1 cellular context compared by ENCODE assay signal in the genomic region with DNA sequence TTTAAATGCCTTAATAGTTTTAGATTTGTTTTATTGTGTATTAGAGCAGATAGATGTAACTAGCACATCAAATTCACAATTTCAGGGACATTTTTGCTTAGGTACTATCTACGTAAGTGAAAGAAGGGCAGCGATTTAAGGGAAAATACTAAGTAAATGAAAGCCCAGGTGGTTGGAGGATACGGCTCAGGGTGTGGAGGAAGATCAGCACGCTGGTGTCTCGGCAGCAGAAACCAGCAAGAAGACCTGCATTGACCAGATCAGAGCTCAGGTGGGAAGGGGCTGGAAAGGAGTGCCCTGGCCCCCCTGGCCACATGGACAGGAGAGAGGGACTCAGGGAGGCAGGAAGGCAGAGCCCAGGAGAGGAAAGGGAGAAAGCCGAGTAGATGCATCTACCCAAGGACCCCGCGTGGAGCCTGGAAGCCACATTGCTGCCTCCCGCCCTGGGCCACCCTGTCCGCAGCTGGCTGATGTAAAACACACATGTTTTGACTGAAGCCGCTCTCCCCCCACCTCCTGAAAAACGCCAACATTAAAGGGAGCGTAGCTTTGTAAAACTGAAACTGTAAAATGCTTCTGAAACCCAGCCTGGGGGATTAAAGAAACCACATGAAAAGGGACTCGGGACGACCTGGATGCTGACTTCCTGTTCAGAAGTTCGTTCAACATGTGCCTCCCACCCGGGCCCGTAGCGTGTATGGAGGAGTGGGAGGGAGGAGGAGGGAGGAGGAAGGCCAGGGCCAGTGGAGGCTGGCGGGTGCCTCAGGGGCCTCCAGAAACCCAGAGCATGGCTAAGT.
TF ChIP-seq lines count a peak whose summit lies in the region.

No MANE protein-coding gene starts in this region.

TF ChIP-seq in GM12878, 131 proteins besides CTCF, POLR2A, EP300 and RAD21 (continued from another document and continues in another):
- TF ChIP-seq, protein P1, sequence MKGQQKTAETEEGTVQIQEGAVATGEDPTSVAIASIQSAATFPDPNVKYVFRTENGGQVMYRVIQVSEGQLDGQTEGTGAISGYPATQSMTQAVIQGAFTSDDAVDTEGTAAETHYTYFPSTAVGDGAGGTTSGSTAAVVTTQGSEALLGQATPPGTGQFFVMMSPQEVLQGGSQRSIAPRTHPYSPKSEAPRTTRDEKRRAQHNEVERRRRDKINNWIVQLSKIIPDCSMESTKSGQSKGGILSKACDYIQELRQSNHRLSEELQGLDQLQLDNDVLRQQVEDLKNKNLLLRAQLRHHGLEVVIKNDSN (IDR thresholded peaks at IDR 0.05; ENCODE audit: borderline replicate concordance, extremely low read length, insufficient read depth, low read depth, low read length) = no peak
- TF ChIP-seq CBFB (IDR thresholded peaks at IDR 0.05; ENCODE audit: low read depth) = peak; percentile 89
- TF ChIP-seq MTA2 (IDR thresholded peaks at IDR 0.05; ENCODE audit: low read depth) = peak; percentile 76; the same call in 1 of the 2 replicates
- no peak for TF ChIP-seq RCOR1 (conservative IDR thresholded peaks at IDR 0.05; ENCODE audit: low read depth, low read length)
- TF ChIP-seq POU2F2 (IDR thresholded peaks at IDR 0.05; ENCODE audit: borderline replicate concordance, low read depth, low read length) = peak; percentile 51; the same call in 1 of the 3 replicates
- TF ChIP-seq ZNF217 (IDR thresholded peaks at IDR 0.05) = peak; percentile 81; the same call in 1 of the 2 replicates
- no peak for TF ChIP-seq NFYA (IDR thresholded peaks at IDR 0.05; ENCODE audit: borderline replicate concordance, low read depth, low read length)
- no peak for TF ChIP-seq HDGF (IDR thresholded peaks at IDR 0.05)
- TF ChIP-seq, protein P2, sequence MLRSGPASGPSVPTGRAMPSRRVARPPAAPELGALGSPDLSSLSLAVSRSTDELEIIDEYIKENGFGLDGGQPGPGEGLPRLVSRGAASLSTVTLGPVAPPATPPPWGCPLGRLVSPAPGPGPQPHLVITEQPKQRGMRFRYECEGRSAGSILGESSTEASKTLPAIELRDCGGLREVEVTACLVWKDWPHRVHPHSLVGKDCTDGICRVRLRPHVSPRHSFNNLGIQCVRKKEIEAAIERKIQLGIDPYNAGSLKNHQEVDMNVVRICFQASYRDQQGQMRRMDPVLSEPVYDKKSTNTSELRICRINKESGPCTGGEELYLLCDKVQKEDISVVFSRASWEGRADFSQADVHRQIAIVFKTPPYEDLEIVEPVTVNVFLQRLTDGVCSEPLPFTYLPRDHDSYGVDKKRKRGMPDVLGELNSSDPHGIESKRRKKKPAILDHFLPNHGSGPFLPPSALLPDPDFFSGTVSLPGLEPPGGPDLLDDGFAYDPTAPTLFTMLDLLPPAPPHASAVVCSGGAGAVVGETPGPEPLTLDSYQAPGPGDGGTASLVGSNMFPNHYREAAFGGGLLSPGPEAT (IDR thresholded peaks at IDR 0.05; ENCODE audit: low read depth) = peak; percentile 94
- TF ChIP-seq, protein P3, sequence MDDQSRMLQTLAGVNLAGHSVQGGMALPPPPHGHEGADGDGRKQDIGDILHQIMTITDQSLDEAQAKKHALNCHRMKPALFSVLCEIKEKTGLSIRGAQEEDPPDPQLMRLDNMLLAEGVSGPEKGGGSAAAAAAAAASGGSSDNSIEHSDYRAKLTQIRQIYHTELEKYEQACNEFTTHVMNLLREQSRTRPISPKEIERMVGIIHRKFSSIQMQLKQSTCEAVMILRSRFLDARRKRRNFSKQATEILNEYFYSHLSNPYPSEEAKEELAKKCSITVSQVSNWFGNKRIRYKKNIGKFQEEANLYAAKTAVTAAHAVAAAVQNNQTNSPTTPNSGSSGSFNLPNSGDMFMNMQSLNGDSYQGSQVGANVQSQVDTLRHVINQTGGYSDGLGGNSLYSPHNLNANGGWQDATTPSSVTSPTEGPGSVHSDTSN (IDR thresholded peaks at IDR 0.05; ENCODE audit: insufficient replicate concordance, low read depth, low read length) = no peak
- TF ChIP-seq HDAC2 (IDR thresholded peaks at IDR 0.05) = no peak
- 0 out of 2 replicates have a peak, but pooled peaks have one; percentile 78 for TF ChIP-seq CHD4 (IDR thresholded peaks at IDR 0.05)
- TF ChIP-seq NR2F1 (conservative IDR thresholded peaks at IDR 0.05) = peak; percentile 84
- peak; percentile 52; the same call in 1 of the 2 replicates for TF ChIP-seq ATF7 (IDR thresholded peaks at IDR 0.05; ENCODE audit: low read depth)
- TF ChIP-seq TCF3 (IDR thresholded peaks at IDR 0.05; ENCODE audit: borderline replicate concordance, insufficient read depth, low read depth, low read length) = peak; percentile 46; the same call in 1 of the 2 replicates
- TF ChIP-seq, protein P4, sequence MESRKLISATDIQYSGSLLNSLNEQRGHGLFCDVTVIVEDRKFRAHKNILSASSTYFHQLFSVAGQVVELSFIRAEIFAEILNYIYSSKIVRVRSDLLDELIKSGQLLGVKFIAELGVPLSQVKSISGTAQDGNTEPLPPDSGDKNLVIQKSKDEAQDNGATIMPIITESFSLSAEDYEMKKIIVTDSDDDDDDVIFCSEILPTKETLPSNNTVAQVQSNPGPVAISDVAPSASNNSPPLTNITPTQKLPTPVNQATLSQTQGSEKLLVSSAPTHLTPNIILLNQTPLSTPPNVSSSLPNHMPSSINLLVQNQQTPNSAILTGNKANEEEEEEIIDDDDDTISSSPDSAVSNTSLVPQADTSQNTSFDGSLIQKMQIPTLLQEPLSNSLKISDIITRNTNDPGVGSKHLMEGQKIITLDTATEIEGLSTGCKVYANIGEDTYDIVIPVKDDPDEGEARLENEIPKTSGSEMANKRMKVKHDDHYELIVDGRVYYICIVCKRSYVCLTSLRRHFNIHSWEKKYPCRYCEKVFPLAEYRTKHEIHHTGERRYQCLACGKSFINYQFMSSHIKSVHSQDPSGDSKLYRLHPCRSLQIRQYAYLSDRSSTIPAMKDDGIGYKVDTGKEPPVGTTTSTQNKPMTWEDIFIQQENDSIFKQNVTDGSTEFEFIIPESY (IDR thresholded peaks at IDR 0.05) = no peak
- TF ChIP-seq CREB1 (IDR thresholded peaks at IDR 0.05; ENCODE audit: low read depth) = peak; percentile 59
- TF ChIP-seq, protein P5, sequence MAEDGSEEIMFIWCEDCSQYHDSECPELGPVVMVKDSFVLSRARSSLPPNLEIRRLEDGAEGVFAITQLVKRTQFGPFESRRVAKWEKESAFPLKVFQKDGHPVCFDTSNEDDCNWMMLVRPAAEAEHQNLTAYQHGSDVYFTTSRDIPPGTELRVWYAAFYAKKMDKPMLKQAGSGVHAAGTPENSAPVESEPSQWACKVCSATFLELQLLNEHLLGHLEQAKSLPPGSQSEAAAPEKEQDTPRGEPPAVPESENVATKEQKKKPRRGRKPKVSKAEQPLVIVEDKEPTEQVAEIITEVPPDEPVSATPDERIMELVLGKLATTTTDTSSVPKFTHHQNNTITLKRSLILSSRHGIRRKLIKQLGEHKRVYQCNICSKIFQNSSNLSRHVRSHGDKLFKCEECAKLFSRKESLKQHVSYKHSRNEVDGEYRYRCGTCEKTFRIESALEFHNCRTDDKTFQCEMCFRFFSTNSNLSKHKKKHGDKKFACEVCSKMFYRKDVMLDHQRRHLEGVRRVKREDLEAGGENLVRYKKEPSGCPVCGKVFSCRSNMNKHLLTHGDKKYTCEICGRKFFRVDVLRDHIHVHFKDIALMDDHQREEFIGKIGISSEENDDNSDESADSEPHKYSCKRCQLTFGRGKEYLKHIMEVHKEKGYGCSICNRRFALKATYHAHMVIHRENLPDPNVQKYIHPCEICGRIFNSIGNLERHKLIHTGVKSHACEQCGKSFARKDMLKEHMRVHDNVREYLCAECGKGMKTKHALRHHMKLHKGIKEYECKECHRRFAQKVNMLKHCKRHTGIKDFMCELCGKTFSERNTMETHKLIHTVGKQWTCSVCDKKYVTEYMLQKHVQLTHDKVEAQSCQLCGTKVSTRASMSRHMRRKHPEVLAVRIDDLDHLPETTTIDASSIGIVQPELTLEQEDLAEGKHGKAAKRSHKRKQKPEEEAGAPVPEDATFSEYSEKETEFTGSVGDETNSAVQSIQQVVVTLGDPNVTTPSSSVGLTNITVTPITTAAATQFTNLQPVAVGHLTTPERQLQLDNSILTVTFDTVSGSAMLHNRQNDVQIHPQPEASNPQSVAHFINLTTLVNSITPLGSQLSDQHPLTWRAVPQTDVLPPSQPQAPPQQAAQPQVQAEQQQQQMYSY (CRISPR knock-in tag; IDR thresholded peaks at IDR 0.05) = no peak
- TF ChIP-seq IKZF1 (conservative IDR thresholded peaks at IDR 0.05) = peak; percentile 99
- peak; percentile 100 for TF ChIP-seq EED (IDR thresholded peaks at IDR 0.05; ENCODE audit: low read depth)
- no peak; the same call in 1 of the 2 replicates for TF ChIP-seq SMC3 (IDR thresholded peaks at IDR 0.05; ENCODE audit: borderline replicate concordance, low read length)
- peak; percentile 83; the same call in 1 of the 2 replicates for TF ChIP-seq FOXM1 (IDR thresholded peaks at IDR 0.05; ENCODE audit: low read depth, low read length)
- TF ChIP-seq MYC (IDR thresholded peaks at IDR 0.05; ENCODE audit: insufficient read depth, insufficient read length, insufficient replicate concordance, low read length, severe bottlenecking) = peak; percentile 50
- peak; percentile 61 for TF ChIP-seq TCF12 (IDR thresholded peaks at IDR 0.05; ENCODE audit: low read depth, low read length)
- TF ChIP-seq, protein P6, sequence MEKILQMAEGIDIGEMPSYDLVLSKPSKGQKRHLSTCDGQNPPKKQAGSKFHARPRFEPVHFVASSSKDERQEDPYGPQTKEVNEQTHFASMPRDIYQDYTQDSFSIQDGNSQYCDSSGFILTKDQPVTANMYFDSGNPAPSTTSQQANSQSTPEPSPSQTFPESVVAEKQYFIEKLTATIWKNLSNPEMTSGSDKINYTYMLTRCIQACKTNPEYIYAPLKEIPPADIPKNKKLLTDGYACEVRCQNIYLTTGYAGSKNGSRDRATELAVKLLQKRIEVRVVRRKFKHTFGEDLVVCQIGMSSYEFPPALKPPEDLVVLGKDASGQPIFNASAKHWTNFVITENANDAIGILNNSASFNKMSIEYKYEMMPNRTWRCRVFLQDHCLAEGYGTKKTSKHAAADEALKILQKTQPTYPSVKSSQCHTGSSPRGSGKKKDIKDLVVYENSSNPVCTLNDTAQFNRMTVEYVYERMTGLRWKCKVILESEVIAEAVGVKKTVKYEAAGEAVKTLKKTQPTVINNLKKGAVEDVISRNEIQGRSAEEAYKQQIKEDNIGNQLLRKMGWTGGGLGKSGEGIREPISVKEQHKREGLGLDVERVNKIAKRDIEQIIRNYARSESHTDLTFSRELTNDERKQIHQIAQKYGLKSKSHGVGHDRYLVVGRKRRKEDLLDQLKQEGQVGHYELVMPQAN (conservative IDR thresholded peaks at IDR 0.05) = 0 out of 2 replicates have a peak, but pooled peaks have one; percentile 19
- peak; percentile 89 to 92 for TF ChIP-seq BHLHE40 (IDR thresholded peaks at IDR 0.05; ENCODE audit: borderline replicate concordance in 1 of 2, low read depth in 2 of 2, low read length in 1 of 2)
- TF ChIP-seq NFXL1 (IDR thresholded peaks at IDR 0.05; ENCODE audit: borderline replicate concordance) = 0 out of 2 replicates have a peak, but pooled peaks have one; percentile 56
- TF ChIP-seq ZNF207 (IDR thresholded peaks at IDR 0.05; ENCODE audit: borderline replicate concordance) = no peak
- peak; percentile 44; the same call in 1 of the 2 replicates for TF ChIP-seq GABPA (IDR thresholded peaks at IDR 0.05; ENCODE audit: low read depth)
- TF ChIP-seq, protein P7, sequence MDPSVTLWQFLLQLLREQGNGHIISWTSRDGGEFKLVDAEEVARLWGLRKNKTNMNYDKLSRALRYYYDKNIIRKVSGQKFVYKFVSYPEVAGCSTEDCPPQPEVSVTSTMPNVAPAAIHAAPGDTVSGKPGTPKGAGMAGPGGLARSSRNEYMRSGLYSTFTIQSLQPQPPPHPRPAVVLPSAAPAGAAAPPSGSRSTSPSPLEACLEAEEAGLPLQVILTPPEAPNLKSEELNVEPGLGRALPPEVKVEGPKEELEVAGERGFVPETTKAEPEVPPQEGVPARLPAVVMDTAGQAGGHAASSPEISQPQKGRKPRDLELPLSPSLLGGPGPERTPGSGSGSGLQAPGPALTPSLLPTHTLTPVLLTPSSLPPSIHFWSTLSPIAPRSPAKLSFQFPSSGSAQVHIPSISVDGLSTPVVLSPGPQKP (IDR thresholded peaks at IDR 0.05; ENCODE audit: low read depth, low read length) = no peak
- TF ChIP-seq DPF2 (IDR thresholded peaks at IDR 0.05) = peak; percentile 90
- TF ChIP-seq SP1 (IDR thresholded peaks at IDR 0.05; ENCODE audit: low read depth, low read length) = peak; percentile 54
- peak; percentile 86 for TF ChIP-seq GATAD2B (conservative IDR thresholded peaks at IDR 0.05; ENCODE audit: low read depth)
- TF ChIP-seq ETV6 (conservative IDR thresholded peaks at IDR 0.05 in 1 of 2, IDR thresholded peaks at IDR 0.05 in 1 of 2; ENCODE audit: borderline replicate concordance in 1 of 2, low read depth in 1 of 2) = peak in 1 of 2 experiments; percentile 88; a peak in 2 of 4 replicates
- TF ChIP-seq ZBED1 (IDR thresholded peaks at IDR 0.05; ENCODE audit: borderline replicate concordance) = peak; percentile 57; the same call in 1 of the 2 replicates
- TF ChIP-seq STAT3 (IDR thresholded peaks at IDR 0.05; ENCODE audit: low read depth, low read length) = 0 out of 2 replicates have a peak, but pooled peaks have one; percentile 29
- TF ChIP-seq BCL11A (IDR thresholded peaks at IDR 0.05; ENCODE audit: low read depth, low read length) = peak; percentile 70; the same call in 1 of the 2 replicates
- TF ChIP-seq SIX5 (IDR thresholded peaks at IDR 0.05; ENCODE audit: low read depth, low read length, severe bottlenecking) = no peak
- peak; percentile 99 for TF ChIP-seq IKZF2 (IDR thresholded peaks at IDR 0.05)
- peak; percentile 64 for TF ChIP-seq MEF2B (IDR thresholded peaks at IDR 0.05; ENCODE audit: partially characterized antibody, poor library complexity, severe bottlenecking)
